Comparison of ENCODE assay signal across 8 cellular contexts in the genomic region with DNA sequence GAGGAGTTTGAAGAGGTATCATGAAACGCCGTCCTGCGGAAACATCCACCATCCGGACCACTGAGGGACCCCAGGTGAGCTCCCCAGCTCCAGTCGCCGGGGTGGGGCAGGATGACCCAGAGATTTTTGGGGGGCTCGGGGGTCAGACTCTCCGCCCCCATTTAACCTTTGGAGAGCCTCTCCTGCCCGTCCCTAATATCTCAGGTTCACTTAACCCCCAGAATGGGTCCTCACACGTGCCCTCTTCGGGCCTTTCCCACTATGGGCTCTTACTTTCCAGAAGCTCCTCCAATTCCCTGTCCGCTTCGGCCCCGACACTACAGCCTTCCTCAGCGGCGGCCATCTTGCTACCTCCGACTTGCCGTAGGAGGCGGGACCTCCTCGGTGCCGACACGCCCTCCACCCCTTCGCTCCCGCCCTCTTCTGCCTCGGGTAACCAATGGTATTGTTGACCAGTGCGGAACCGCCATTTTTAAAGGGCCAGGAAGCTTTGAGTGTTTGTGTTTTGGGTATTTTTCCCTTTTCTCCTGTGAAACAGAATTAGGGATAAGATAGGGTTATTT. TPM values are rescaled to one million over a fixed set of nuclear protein-coding genes. Genes with fewer than 3 reads are reported as not detected.
DNase-seq lines count a peak whose midpoint lies in the region; ATAC-seq and TF ChIP-seq lines count a peak whose summit lies in the region.

A gene with protein sequence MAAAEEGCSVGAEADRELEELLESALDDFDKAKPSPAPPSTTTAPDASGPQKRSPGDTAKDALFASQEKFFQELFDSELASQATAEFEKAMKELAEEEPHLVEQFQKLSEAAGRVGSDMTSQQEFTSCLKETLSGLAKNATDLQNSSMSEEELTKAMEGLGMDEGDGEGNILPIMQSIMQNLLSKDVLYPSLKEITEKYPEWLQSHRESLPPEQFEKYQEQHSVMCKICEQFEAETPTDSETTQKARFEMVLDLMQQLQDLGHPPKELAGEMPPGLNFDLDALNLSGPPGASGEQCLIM (minus strand): TSS at position 352 of the 563 bp plus-strand sequence. CDS start 9 bp downstream, at position 343.

- 0 out of 2 replicates have a peak, but pooled peaks cover 5% of the 10 kb centered on the region for H3K79me2 ChIP-seq in OCI-LY1 (ENCODE audit: insufficient read depth, low read length)

- WGBS in HUES64, result under 1% methylated on average over 27 of the region's 27 CpGs
- WGBS in mesodermal cell (ENCODE audit: insufficient coverage in 2 of 2), 2 experiments, result 0% methylated on average over 24 to 25 of the region's 27 CpGs

- H3K27ac Mint-ChIP-seq in Calu3 (ENCODE audit: unreplicated experiment), result peak within 1 kb of the TSS; percentile 95

- H3K27me3 Mint-ChIP-seq in Calu3 (ENCODE audit: unreplicated experiment), result no peaks in the 10 kb centered on the region

- H3K27me3 ChIP-seq in HUES64 (ENCODE audit: insufficient read depth, low read length), result no peaks in the 10 kb centered on the region
- no peaks in the 10 kb centered on the region for H3K27me3 ChIP-seq in OCI-LY1 (ENCODE audit: insufficient read depth, low read length)

- H3K36me3 Mint-ChIP-seq in Calu3 (ENCODE audit: insufficient read depth, unreplicated experiment), result peaks cover 58% of the 10 kb centered on the region

- no peaks in the 10 kb centered on the region for H3K9me2 ChIP-seq in OCI-LY1 (ENCODE audit: low read depth, low read length)

- peak within 1 kb of the TSS; percentile 89 for H3K4me3 Mint-ChIP-seq in Calu3 (ENCODE audit: low read depth, unreplicated experiment)

- peak within 1 kb of the TSS; percentile 88 for H3K4me3 ChIP-seq in HUES64 (ENCODE audit: low read length)
- H3K4me3 ChIP-seq in OCI-LY1 (ENCODE audit: low read depth, low read length, poor library complexity, severe bottlenecking), result peak within 1 kb of the TSS; percentile 81
- peak within 1 kb of the TSS; percentile 97 for H3K4me3 ChIP-seq in mesodermal cell (ENCODE audit: extremely low read depth, insufficient read depth, low read length, poor library complexity, severe bottlenecking)

- H3K9me3 Mint-ChIP-seq in Calu3 (ENCODE audit: low read depth, unreplicated experiment), result no peaks in the 10 kb centered on the region

- H3K9me3 ChIP-seq in HUES64 (ENCODE audit: insufficient read depth, low read depth, low read length) (no peaks in the 10 kb centered on the region), OCI-LY1 (ENCODE audit: low read length) (no peaks in the 10 kb centered on the region), mesodermal cell (ENCODE audit: control insufficient read depth, low read length) (no peaks in the 10 kb centered on the region)

- BruUV-seq in Calu3 (replicated peaks; lab: Mats Ljungman, UMichigan), result TSS peak; percentile 59

- H3F3A ChIP-seq in OCI-LY1 (ENCODE audit: insufficient read depth, low read length), result 0 out of 2 replicates have a peak, but pooled peaks cover 5% of the 10 kb centered on the region

- TF ChIP-seq CTCF in Calu3 (IDR thresholded peaks at IDR 0.05; ENCODE audit: unreplicated experiment), result no peak
- no peak for TF ChIP-seq CTCF in OCI-LY1 (IDR thresholded peaks at IDR 0.05; ENCODE audit: low read length)

- H3K4me2 ChIP-seq in OCI-LY1 (ENCODE audit: low read length), result peak within 1 kb of the TSS; percentile 98

- DNase-seq in Calu3, result peak; percentile 97
- DNase-seq in activated CD8-positive, alpha-beta memory T cell treated with anti-CD3 and anti-CD28 coated beads, Interleukin-2, amount 50 U/mL, for 4 hours, result peak; percentile 92
- peak; percentile 76 to 88 for DNase-seq in stimulated activated CD8-positive, alpha-beta memory T cell treated with anti-CD3 and anti-CD28 coated beads, Interleukin-15, amount 100 ng/mL, for 4 hours (ENCODE audit: low read depth in 2 of 2)

- CTCF ChIA-PET in Calu3 (lab: Charles Lee), result interaction anchor here (0.9 to 2.1 kb wide), 6 partner anchors 23 to 186 kb away, joined by 3 to 8 read pairs (median 4); a partner anchor contains a TSS

- H3K4me1 ChIP-seq in HUES64 (ENCODE audit: insufficient read depth, low read length) (peaks cover 6% of the 10 kb centered on the region; the same call in 1 of the 2 replicates), OCI-LY1 (ENCODE audit: insufficient read depth, low read length, severe bottlenecking) (peaks cover 17% of the 10 kb centered on the region), mesodermal cell (ENCODE audit: control insufficient read depth, insufficient read depth, low read length, poor library complexity, severe bottlenecking) (peaks cover 7% of the 10 kb centered on the region)

- H3K27ac ChIP-seq in HUES64 (ENCODE audit: low read depth, low read length) (peak within 1 kb of the TSS; percentile 62), OCI-LY1 (ENCODE audit: low read depth, low read length, poor library complexity, severe bottlenecking) (peak within 1 kb of the TSS; percentile 1), mesodermal cell (ENCODE audit: low read depth, low read length, severe bottlenecking) (peak within 1 kb of the TSS; percentile 55)

- in situ Hi-C loops in endometrial microvascular endothelial cells (cut with HindIII; ENCODE audit: inconsistent ontology term, low pct_unique_long_range_greater_than_20kb, low sequenced_read_pairs), result no loop called here

- H3K4me1 Mint-ChIP-seq in Calu3 (ENCODE audit: low read depth, unreplicated experiment), result peaks cover 17% of the 10 kb centered on the region

- intact Hi-C loops in Calu3 (cut with micrococcal nuclease; ENCODE audit: unreplicated experiment), result loop anchor here (5.0 kb wide), 1 partner anchor 1153 kb away; no protein-coding TSS in a partner anchor

- peak; percentile 97 for ATAC-seq in GM21447 (IDR thresholded peaks at IDR 0.05; ENCODE audit: unreplicated experiment)

- peak within 1 kb of the TSS; percentile 12; the same call in 1 of the 2 replicates for H2AFZ ChIP-seq in OCI-LY1 (ENCODE audit: low read length)

- H3K36me3 ChIP-seq in HUES64 (ENCODE audit: insufficient read depth, low read length) (peaks cover 50% of the 10 kb centered on the region), OCI-LY1 (ENCODE audit: insufficient read depth, low read length) (peaks cover 40% of the 10 kb centered on the region), mesodermal cell (ENCODE audit: control insufficient read depth, insufficient read depth, low read length) (peaks cover 54% of the 10 kb centered on the region)

- H4K20me1 ChIP-seq in OCI-LY1 (ENCODE audit: insufficient read depth, low read length), result no peaks in the 10 kb centered on the region

- H3K9ac ChIP-seq in HUES64 (ENCODE audit: low read depth, low read length), result peak within 1 kb of the TSS; percentile 82
- H3K9ac ChIP-seq in OCI-LY1 (ENCODE audit: low read length), result peak within 1 kb of the TSS; percentile 85

RNA-seq across cellular contexts. Expression of the gene that starts here (rescaled TPM):
- total RNA-seq in Calu3 (2022) (64.0 and 70.3 TPM in 2 replicates), endometrial microvascular endothelial cells (ENCODE audit: inconsistent ontology term) (75.4 TPM)
- polyA plus RNA-seq in HUES64 (2013, experiment 1 of 2), result 48.1 TPM
- polyA plus RNA-seq in HUES64 (2013, experiment 2 of 2), result 50.5 TPM
- 60.5 TPM for polyA plus RNA-seq in mesodermal cell (2013, experiment 1 of 2)
- polyA plus RNA-seq in mesodermal cell (2013, experiment 2 of 2), result 52.2 TPM

Comparison
In these comparisons a context has a peak if more than half of its experiments do, and no peak if none do; other contexts are left out.
1. Peak in every context shown above with its lines: DNase-seq, ATAC-seq, H3K4me3 ChIP-seq and H3K27ac ChIP-seq.
2. H3K27ac ChIP-seq: peak in every context shown above with its lines; median percentile 62 in HUES64; 55 in mesodermal cell; 1 in OCI-LY1.